13 cellular contexts compared by ENCODE assay signal in genomic region chr4:7852568-7853185, GRCh38.
DNase-seq lines count a peak whose midpoint lies in the region; ATAC-seq and TF ChIP-seq lines count a peak whose summit lies in the region.
"Had no signal": no experiment of that assay in that cellular context is flagged by ENCODE, and none has a peak within 500 bp of the region (broad histone marks: within the 10 kb centered on the region; RNA-seq: fewer than 3 reads in every experiment).

No MANE protein-coding gene starts in this region.

- H3K27me3 ChIP-seq in SK-N-SH (ENCODE audit: insufficient read depth) (no peaks in the 10 kb centered on the region), Karpas-422 (ENCODE audit: low read length) (no peaks in the 10 kb centered on the region), brain microvascular endothelial cell (replicated peaks) (no peaks in the 10 kb centered on the region), muscle layer of duodenum (ENCODE audit: low read depth, low read length) (no peaks in the 10 kb centered on the region)

- TF ChIP-seq CTCF in SK-N-SH (IDR thresholded peaks at IDR 0.05) (no peak), brain microvascular endothelial cell (IDR thresholded peaks at IDR 0.05; ENCODE audit: low read depth, low read length, missing control alignments) (no peak)

- CTCF ChIA-PET in SK-N-SH (lab: Yijun Ruan, JAX): interaction anchor here (0.6 to 1.4 kb wide), 3 partner anchors 9 to 86 kb away, joined by 3 to 4 read pairs (median 3); no protein-coding TSS in a partner anchor

- H4K20me1 ChIP-seq in SK-N-SH (ENCODE audit: insufficient read depth) (no peaks in the 10 kb centered on the region), Karpas-422 (ENCODE audit: insufficient read depth, low read depth, low read length) (no peaks in the 10 kb centered on the region)

- H3K27ac ChIP-seq in SK-N-SH (ENCODE audit: low read depth in 2 of 2, low read length in 1 of 2) (peak overlapping the region in 1 of 2 experiments; percentile 96; a peak in 3 of 4 replicates), Karpas-422 (ENCODE audit: low read length) (no peak overlapping the region), brain microvascular endothelial cell (peak overlapping the region; percentile 72), muscle layer of duodenum (ENCODE audit: low read length) (peak overlapping the region; percentile 27)
- H3K27ac ChIP-seq: 22Rv1, lower lobe of right lung had no signal

- no peak for TF ChIP-seq RAD21 in SK-N-SH (IDR thresholded peaks at IDR 0.05; ENCODE audit: low read length)

- no peak overlapping the region for H2AFZ ChIP-seq in SK-N-SH (ENCODE audit: low read depth)
- H2AFZ ChIP-seq in Karpas-422 (ENCODE audit: low read length): no peak overlapping the region

- ATAC-seq in SK-N-SH treated with all-trans-retinoic acid at 6 μM for 48 hours (no peak), HG02571 (IDR thresholded peaks at IDR 0.05; ENCODE audit: unreplicated experiment) (no peak)
- ATAC-seq: lower lobe of right lung had no signal

- H3K9me2 ChIP-seq in SK-N-SH (no peaks in the 10 kb centered on the region), Karpas-422 (replicated peaks; ENCODE audit: insufficient read depth, low read length) (no peaks in the 10 kb centered on the region)

- peaks cover 66 to 67% of the 10 kb centered on the region in 2 experiments for H3K36me3 ChIP-seq in SK-N-SH (replicated peaks in 1 of 2; ENCODE audit: control insufficient read depth in 1 of 2, insufficient read depth in 2 of 2, low read length in 1 of 2)
- no peaks in the 10 kb centered on the region for H3K36me3 ChIP-seq in Karpas-422 (ENCODE audit: insufficient read depth, low read length)
- peaks cover 48% of the 10 kb centered on the region for H3K36me3 ChIP-seq in brain microvascular endothelial cell (replicated peaks)
- peaks cover 6 to 18% of the 10 kb centered on the region in 2 donors for H3K36me3 ChIP-seq in muscle layer of duodenum (ENCODE audit: control insufficient read depth in 1 of 2, insufficient read depth in 2 of 2, low read length in 2 of 2)

- POLR2A ChIA-PET in SK-N-SH (lab: Yijun Ruan, JAX): no interaction called here

- TF ChIP-seq EP300 in SK-N-SH (IDR thresholded peaks at IDR 0.05; ENCODE audit: borderline replicate concordance in 1 of 2, low read depth in 1 of 2, low read length in 1 of 2): no peak

- no peak for DNase-seq in SK-N-SH
- DNase-seq in Karpas-422: peak; percentile 6
- DNase-seq in brain microvascular endothelial cell: peak; percentile 84
- DNase-seq in NCI-H1930 (lab: John Stamatoyannopoulos, UW): no peak
- DNase-seq in mucosa of gallbladder (ENCODE audit: low spot score): no peak
- DNase-seq: DND-41; effector CD4-positive, alpha-beta T cell; lower lobe of right lung; NCI-H510A had no signal

- H3K4me2 ChIP-seq in SK-N-SH (no peak overlapping the region), Karpas-422 (ENCODE audit: low read depth, low read length, poor library complexity, severe bottlenecking) (no peak overlapping the region)

- no peak overlapping the region for H3K4me3 ChIP-seq in SK-N-SH (ENCODE audit: low read depth in 2 of 2, low read length in 1 of 2)
- no peak overlapping the region for H3K4me3 ChIP-seq in Karpas-422 (ENCODE audit: low read length)
- no peak overlapping the region for H3K4me3 ChIP-seq in brain microvascular endothelial cell (ENCODE audit: low read depth, low read length)
- H3K4me3 ChIP-seq in muscle layer of duodenum (ENCODE audit: low read depth in 1 of 2, low read length in 2 of 2): no peak overlapping the region
- H3K4me3 ChIP-seq: lower lobe of right lung had no signal

- 49% methylated on average over 10 of the region's 12 CpGs for WGBS in SK-N-SH (ENCODE audit: low lambda C conversion rate)

- peaks cover 47% of the 10 kb centered on the region for H3F3A ChIP-seq in SK-N-SH (replicated peaks; ENCODE audit: insufficient read depth)

- H3K9ac ChIP-seq in SK-N-SH (peak overlapping the region; percentile 35), Karpas-422 (ENCODE audit: low read length) (no peak overlapping the region)

- H3K79me2 ChIP-seq in SK-N-SH (ENCODE audit: insufficient read depth): peaks cover 94% of the 10 kb centered on the region
- H3K79me2 ChIP-seq in Karpas-422 (ENCODE audit: low read length): no peaks in the 10 kb centered on the region

- in situ Hi-C loops in brain microvascular endothelial cell (cut with HindIII; ENCODE audit: low pct_ligation_motif_present, low sequenced_read_pairs): no loop called here

- H3K9me3 ChIP-seq in SK-N-SH: no peaks in the 10 kb centered on the region
- H3K9me3 ChIP-seq in Karpas-422 (ENCODE audit: low read length): no peaks in the 10 kb centered on the region
- no peaks in the 10 kb centered on the region for H3K9me3 ChIP-seq in muscle layer of duodenum (ENCODE audit: control insufficient read depth in 1 of 2, low read length in 2 of 2)
- H3K9me3 ChIP-seq: lower lobe of right lung had no signal

- peaks cover 24 to 37% of the 10 kb centered on the region in 2 experiments for H3K4me1 ChIP-seq in SK-N-SH (ENCODE audit: control insufficient read depth in 1 of 2, insufficient read depth in 2 of 2, low read depth in 1 of 2, low read length in 1 of 2)
- no peaks in the 10 kb centered on the region for H3K4me1 ChIP-seq in Karpas-422 (ENCODE audit: low read length)
- H3K4me1 ChIP-seq in muscle layer of duodenum (ENCODE audit: control insufficient read depth in 1 of 2, insufficient read depth in 2 of 2, low read length in 2 of 2): peaks cover 5 to 21% of the 10 kb centered on the region in 2 donors

TF ChIP-seq in SK-N-SH, 30 proteins besides CTCF, POLR2A, EP300 and RAD21:
- TF ChIP-seq MEF2A (IDR thresholded peaks at IDR 0.05; ENCODE audit: borderline replicate concordance, low read depth) (no peak), FOSL2 (IDR thresholded peaks at IDR 0.05; ENCODE audit: borderline replicate concordance, low read depth) (peak; percentile 25; the same call in 1 of the 2 replicates)

TF ChIP-seq in SK-N-SH treated with all-trans-retinoic acid at 6 μM for 48 hours, 23 proteins besides CTCF, POLR2A, EP300 and RAD21 (continues in another document):
- TF ChIP-seq ZNF70 (CRISPR knock-in tag; IDR thresholded peaks at IDR 0.05): no peak
- no peak for TF ChIP-seq TCF4 (CRISPR knock-in tag; IDR thresholded peaks at IDR 0.05; ENCODE audit: borderline replicate concordance)
- no peak for TF ChIP-seq PPARA (CRISPR knock-in tag; IDR thresholded peaks at IDR 0.05; ENCODE audit: borderline replicate concordance)
- no peak for TF ChIP-seq CSDC2 (CRISPR knock-in tag; IDR thresholded peaks at IDR 0.05)
- TF ChIP-seq POU6F1 (CRISPR knock-in tag; IDR thresholded peaks at IDR 0.05; ENCODE audit: borderline replicate concordance, low read depth): no peak
- no peak for TF ChIP-seq BACH2 (CRISPR knock-in tag; IDR thresholded peaks at IDR 0.05; ENCODE audit: borderline replicate concordance)
- TF ChIP-seq ZFP3 (CRISPR knock-in tag; IDR thresholded peaks at IDR 0.05): no peak
- TF ChIP-seq ZNF8 (CRISPR knock-in tag; IDR thresholded peaks at IDR 0.05): no peak
- no peak for TF ChIP-seq RARB (CRISPR knock-in tag; IDR thresholded peaks at IDR 0.05)
- TF ChIP-seq PATZ1 (CRISPR knock-in tag; IDR thresholded peaks at IDR 0.05; ENCODE audit: borderline replicate concordance): no peak
- no peak for TF ChIP-seq ARNTL (CRISPR knock-in tag; IDR thresholded peaks at IDR 0.05; ENCODE audit: borderline replicate concordance, low read depth)
- TF ChIP-seq CREB5 (CRISPR knock-in tag; IDR thresholded peaks at IDR 0.05; ENCODE audit: low read depth): no peak
- TF ChIP-seq OSR1 (CRISPR knock-in tag; IDR thresholded peaks at IDR 0.05): no peak
- no peak for TF ChIP-seq TOX (CRISPR knock-in tag; IDR thresholded peaks at IDR 0.05; ENCODE audit: borderline replicate concordance)

Comparison
In these comparisons a context has a peak if more than half of its experiments do, and no peak if none do; other contexts are left out.
1. DNase-seq: peak in Karpas-422 (single experiment) and brain microvascular endothelial cell (single experiment); none in SK-N-SH (single experiment), NCI-H1930 (0 of 2) and mucosa of gallbladder (single experiment).